8 cellular contexts compared by ENCODE assay signal in the genomic region with DNA sequence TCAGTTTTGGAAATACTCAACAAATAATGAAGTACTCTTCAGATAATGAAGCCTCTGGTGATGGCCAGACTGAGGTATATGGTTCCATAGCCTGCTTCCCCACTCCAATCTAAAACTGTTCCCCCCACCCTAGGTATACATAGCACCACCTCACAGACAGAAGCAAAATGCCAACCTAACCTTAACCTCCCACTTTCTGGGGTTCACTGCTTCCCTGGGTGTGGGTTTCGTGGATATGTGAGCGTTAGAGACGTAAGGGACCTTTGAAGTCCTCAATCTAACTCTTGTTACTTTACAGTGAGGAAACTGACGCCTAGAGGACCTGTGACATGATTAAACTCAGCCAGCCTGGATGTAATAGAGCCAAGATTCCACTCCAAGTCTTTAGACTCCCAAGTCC. TPM values are rescaled to one million over a fixed set of nuclear protein-coding genes. Genes with fewer than 3 reads are reported as not detected.
A peak's percentile ranks its signal among the peaks of the same experiment; 100 is the strongest.
DNase-seq lines count a peak whose midpoint lies in the region; ATAC-seq, FAIRE-seq and TF ChIP-seq lines count a peak whose summit lies in the region.

No MANE protein-coding gene starts in this region.

- H3K4me2 ChIP-seq in DOHH2 (ENCODE audit: low read length) (peak overlapping the region; percentile 81), PC-3 (ENCODE audit: low read length) (peak overlapping the region; percentile 93), H1 (ENCODE audit: insufficient read depth in 1 of 2, low read depth in 2 of 2, low read length in 2 of 2) (peak overlapping the region; percentile 76 to 96), parathyroid adenoma (ENCODE audit: low read length) (peak overlapping the region; percentile 88)

- no peak overlapping the region for H3K23ac ChIP-seq in H1 (ENCODE audit: insufficient read length)

- 80% methylated on average over 4 of the region's 4 CpGs; no CpG with 5 or more reads in 1 of the 2 experiments for WGBS in H1 (ENCODE audit: extremely low coverage in 1 of 2, insufficient coverage in 1 of 2, insufficient read length in 1 of 2, insufficient replicate concordance in 2 of 2, low coverage in 1 of 2, low lambda C conversion rate in 2 of 2, missing lambda C conversion rate in 1 of 2), 2 experiments

- H3K9me3 ChIP-seq in DOHH2 (ENCODE audit: control insufficient read depth, insufficient read depth, low read length) (no peaks in the 10 kb centered on the region), PC-3 (ENCODE audit: low read length) (no peaks in the 10 kb centered on the region), H1 (ENCODE audit: insufficient read depth in 2 of 2, low read depth in 1 of 2, low read length in 1 of 2) (no peaks in the 10 kb centered on the region), parathyroid adenoma (ENCODE audit: control insufficient read depth, low read length) (no peaks in the 10 kb centered on the region)

- H3K9ac ChIP-seq in PC-3 (ENCODE audit: low read length) = 0 out of 2 replicates have a peak overlapping the region, but pooled peaks have one; percentile 85
- no peak overlapping the region for H3K9ac ChIP-seq in H1 (replicated peaks in 1 of 4; ENCODE audit: extremely low read depth in 1 of 4, low read depth in 3 of 4, low read length in 3 of 4)
- peak overlapping the region; percentile 1 for H3K9ac ChIP-seq in parathyroid adenoma

- TF ChIP-seq POLR2A in H1 (IDR thresholded peaks at IDR 0.05; ENCODE audit: control extremely low read depth in 1 of 2, low read depth in 2 of 2, low read length in 2 of 2) = no peak

- no peak overlapping the region for H2BK5ac ChIP-seq in H1 (ENCODE audit: low read depth, low read length)

- no peak overlapping the region for H3K18ac ChIP-seq in H1 (ENCODE audit: extremely low read depth, low read length)

- no peak overlapping the region for H4K5ac ChIP-seq in H1 (ENCODE audit: insufficient read length, low read depth, low read length)

- FAIRE-seq in H1 (lab: Jason Lieb, UNC) (no peak), GM19239 (lab: Jason Lieb, UNC) (no peak)

- CTCF ChIA-PET in PC-3 (lab: Charles Lee) (no interaction called here), H1 (lab: Charles Lee; ENCODE audit: partially characterized antibody) (no interaction called here)

- H3K23me2 ChIP-seq in H1 (ENCODE audit: low read depth, low read length) = peaks cover 11% of the 10 kb centered on the region

- H3K14ac ChIP-seq in H1 (ENCODE audit: insufficient read length) = no peak overlapping the region

- H3K36me3 ChIP-seq in DOHH2 (ENCODE audit: control insufficient read depth, low read length) = peaks cover 31% of the 10 kb centered on the region
- H3K36me3 ChIP-seq in PC-3 (ENCODE audit: low read depth, low read length) = peaks cover 23% of the 10 kb centered on the region
- peaks cover 18 to 44% (median 32%) of the 10 kb centered on the region in 4 experiments for H3K36me3 ChIP-seq in H1 (ENCODE audit: control insufficient read depth in 2 of 4, insufficient read depth in 4 of 4, low read length in 3 of 4)
- H3K36me3 ChIP-seq in parathyroid adenoma (ENCODE audit: control insufficient read depth, insufficient read depth, low read length) = no peaks in the 10 kb centered on the region

- H3K4ac ChIP-seq in H1 (replicated peaks; ENCODE audit: insufficient read length, low read depth, low read length) = no peak overlapping the region

- H3K79me2 ChIP-seq in DOHH2 (ENCODE audit: control insufficient read depth, low read length) (peaks cover 13% of the 10 kb centered on the region), PC-3 (ENCODE audit: low read length) (peaks cover 26% of the 10 kb centered on the region), H1 (ENCODE audit: control insufficient read depth in 1 of 2, insufficient read depth in 2 of 2, low read length in 2 of 2) (peaks cover 0 to 15% of the 10 kb centered on the region in 2 experiments; a peak in 2 of 4 replicates), parathyroid adenoma (peaks cover 44% of the 10 kb centered on the region)

- H4K91ac ChIP-seq in H1 (replicated peaks; ENCODE audit: insufficient read length, low read length) = no peak overlapping the region

- TF ChIP-seq CTCF in DOHH2 (IDR thresholded peaks at IDR 0.05; ENCODE audit: low read depth, low read length, poor library complexity, severe bottlenecking) = no peak
- no peak for TF ChIP-seq CTCF in PC-3 (conservative IDR thresholded peaks at IDR 0.05; ENCODE audit: low read depth, low read length)
- TF ChIP-seq CTCF in H1 (IDR thresholded peaks at IDR 0.05; ENCODE audit: control extremely low read depth in 1 of 3, insufficient read depth in 1 of 3, low read depth in 1 of 3, low read length in 3 of 3) = no peak
- no peak for TF ChIP-seq CTCF in parathyroid adenoma (IDR thresholded peaks at IDR 0.05)

- H3K9me2 ChIP-seq in DOHH2 (replicated peaks; ENCODE audit: control insufficient read depth, low read length) (no peaks in the 10 kb centered on the region), PC-3 (replicated peaks; ENCODE audit: low read length) (no peaks in the 10 kb centered on the region)

- intact Hi-C loops in PC-3 (cut with micrococcal nuclease) = no loop called here

- POLR2A ChIA-PET in PC-3 (lab: Charles Lee; ENCODE audit: unreplicated experiment) (no interaction called here), H1 (lab: Charles Lee; ENCODE audit: partially characterized antibody) (interaction anchor here (0.6 to 3.6 kb wide), 4 partner anchors 10 to 63 kb away, joined by 3 to 22 read pairs (median 5); no protein-coding TSS in a partner anchor)

- TF ChIP-seq EP300 in H1 (IDR thresholded peaks at IDR 0.05; ENCODE audit: borderline replicate concordance in 1 of 2, low read depth in 2 of 2, low read length in 2 of 2) = no peak

- H4K20me1 ChIP-seq in DOHH2 (ENCODE audit: control insufficient read depth, insufficient read depth, low read depth, low read length) (no peaks in the 10 kb centered on the region), PC-3 (ENCODE audit: low read length) (no peaks in the 10 kb centered on the region), H1 (replicated peaks in 1 of 2; ENCODE audit: control insufficient read depth in 1 of 2, insufficient read depth in 2 of 2, low read length in 2 of 2) (peaks cover 8 to 22% of the 10 kb centered on the region in 2 experiments)

- H3K79me1 ChIP-seq in H1 (ENCODE audit: low read depth, low read length) = no peaks in the 10 kb centered on the region; the same call in none of the 2 replicates

- H2AK5ac ChIP-seq in H1 (ENCODE audit: low read depth, low read length) = no peak overlapping the region

- H2AFZ ChIP-seq in PC-3 (ENCODE audit: low read length) (no peak overlapping the region), H1 (ENCODE audit: low read length) (no peak overlapping the region), parathyroid adenoma (no peak overlapping the region)

- no TSS peak for BruUV-seq in PC-3 (replicated peaks; lab: Mats Ljungman, UMichigan)

- no peak overlapping the region for H4K8ac ChIP-seq in H1 (ENCODE audit: extremely low read depth, insufficient read depth, low read length)

- no peak overlapping the region for H2BK15ac ChIP-seq in H1 (ENCODE audit: low read length)

- no peak for ATAC-seq in PC-3

- no peak overlapping the region for H3K56ac ChIP-seq in H1 (replicated peaks; ENCODE audit: insufficient read length, low read depth, low read length)

- no peak overlapping the region for H3K27ac ChIP-seq in DOHH2 (ENCODE audit: low read depth, low read length)
- H3K27ac ChIP-seq in PC-3 (ENCODE audit: low read length) = no peak overlapping the region
- H3K27ac ChIP-seq in H1 (ENCODE audit: low read depth, low read length) = no peak overlapping the region
- H3K27ac ChIP-seq in parathyroid adenoma = peak overlapping the region; percentile 99

- peak overlapping the region; percentile 76 for H3K4me3 ChIP-seq in DOHH2 (ENCODE audit: low read length)
- peak overlapping the region; percentile 89 for H3K4me3 ChIP-seq in PC-3 (ENCODE audit: low read length)
- peak overlapping the region in 2 of 4 experiments; percentile 4 to 77; a peak in 3 of 8 replicates for H3K4me3 ChIP-seq in H1 (ENCODE audit: extremely low read depth in 1 of 4, insufficient read depth in 2 of 4, low read depth in 3 of 4, low read length in 4 of 4)
- H3K4me3 ChIP-seq in parathyroid adenoma (ENCODE audit: low read depth, low read length) = peak overlapping the region; percentile 81

- DNase-seq in PC-3 = no peak
- no peak for DNase-seq in H1 (ENCODE audit: low read depth in 1 of 2, low spot score in 2 of 2)
- DNase-seq in SKM-1 treated with dmso at 0.1 percent for 144 hours (lab: John Stamatoyannopoulos, UW; ENCODE audit: unreplicated experiment) = no peak
- no peak for DNase-seq in GM19239 (ENCODE audit: insufficient read length, low spot score)
- DNase-seq in NCI-H2081 treated with DMSO at 0.1 percent for 48 hours (lab: John Stamatoyannopoulos, UW) = no peak
- DNase-seq in NK-92 treated with Interleukin-12 subunit alpha and Interleukin-12 subunit beta, amount 100 ng/mL, for 24 hours (lab: John Stamatoyannopoulos, UW) = no peak

- H2BK20ac ChIP-seq in H1 (ENCODE audit: low read length) = no peak overlapping the region

- TF ChIP-seq RAD21 in H1 (IDR thresholded peaks at IDR 0.05 in 1 of 2, conservative IDR thresholded peaks at IDR 0.05 in 1 of 2; ENCODE audit: low read depth in 2 of 2, low read length in 2 of 2) = no peak

- no peak overlapping the region for H2BK12ac ChIP-seq in H1 (ENCODE audit: low read depth, low read length)

- no peak overlapping the region for H2BK120ac ChIP-seq in H1 (replicated peaks; ENCODE audit: low read depth, low read length)

- H3K4me1 ChIP-seq in DOHH2 (ENCODE audit: control insufficient read depth, low read length) (peaks cover 19% of the 10 kb centered on the region), PC-3 (ENCODE audit: insufficient read depth, low read length) (peaks cover 13% of the 10 kb centered on the region), H1 (replicated peaks in 1 of 4; ENCODE audit: control insufficient read depth in 3 of 4, insufficient read depth in 4 of 4, low read length in 3 of 4) (peaks cover 5 to 11% (median 9%) of the 10 kb centered on the region in 4 experiments), parathyroid adenoma (peaks cover 60% of the 10 kb centered on the region)

- no peaks in the 10 kb centered on the region for H3F3A ChIP-seq in DOHH2 (ENCODE audit: control insufficient read depth, insufficient read depth)
- no peaks in the 10 kb centered on the region for H3F3A ChIP-seq in PC-3 (ENCODE audit: low read length, unreplicated experiment)

- H3K27me3 ChIP-seq in DOHH2 (ENCODE audit: control insufficient read depth, low read length) (no peaks in the 10 kb centered on the region), PC-3 (ENCODE audit: low read length) (no peaks in the 10 kb centered on the region), H1 (replicated peaks in 1 of 4; ENCODE audit: control insufficient read depth in 3 of 4, extremely low read depth in 1 of 4, insufficient read depth in 3 of 4, low read length in 3 of 4) (peaks cover 0 to 8% (median under 1%) of the 10 kb centered on the region in 4 experiments; a peak in 1 of 7 replicates), parathyroid adenoma (ENCODE audit: control insufficient read depth, insufficient read depth, low read length) (no peaks in the 10 kb centered on the region)

RNA-seq across cellular contexts. Expression of a gene that starts 1.4 kb away (rescaled TPM):
- 42.7 and 59.1 TPM in 2 replicates for total RNA-seq in PC-3 (2014; rRNA removed)
- total RNA-seq in H1 (2021; fragmentation: NEBNext Ultra II Directional; extraction: Animal tissue kit (Norgen Biotek cat#: 25700)) = 28.3 and 29.5 TPM in 2 replicates
- polyA plus RNA-seq in H1 (2011; rRNA removed) = 65.5 and 83.6 TPM in 2 replicates
- 30.5 TPM for polyA plus RNA-seq in H1 (2011; cell fraction: cytosol; rRNA removed)
- polyA plus RNA-seq in H1 (2011; cell fraction: nucleus; rRNA removed) = 48.6 TPM
- 22.3 to 41.5 TPM (median 36.1 TPM) in 4 replicates for polyA plus RNA-seq in H1 (2012, experiment 1 of 2)
- 36.4 TPM for polyA plus RNA-seq in H1 (2012, experiment 2 of 2)
- polyA plus RNA-seq in H1 (2013, experiment 1 of 2) = 36.4 TPM
- polyA plus RNA-seq in H1 (2013, experiment 2 of 2) = 40.7 TPM
- 19.9 and 26.2 TPM in 2 replicates for polyA minus RNA-seq in H1 (2011; rRNA and poly(A)+ RNA removed)
- 20.5 TPM for polyA minus RNA-seq in H1 (2011; cell fraction: cytosol; rRNA and poly(A)+ RNA removed)
- polyA minus RNA-seq in H1 (2011; cell fraction: nucleus; rRNA and poly(A)+ RNA removed) = 23.4 TPM

RNA-seq across cellular contexts. Expression of a gene that starts 34.7 kb away (rescaled TPM):
- 112 and 119 TPM in 2 replicates for total RNA-seq in PC-3 (2014; rRNA removed)
- total RNA-seq in H1 (2021; fragmentation: NEBNext Ultra II Directional; extraction: Animal tissue kit (Norgen Biotek cat#: 25700)) = 127 and 144 TPM in 2 replicates
- polyA plus RNA-seq in H1 (2011; rRNA removed) = 98.7 and 213 TPM in 2 replicates
- 143 TPM for polyA plus RNA-seq in H1 (2011; cell fraction: cytosol; rRNA removed)
- 390 TPM for polyA plus RNA-seq in H1 (2011; cell fraction: nucleus; rRNA removed)
- polyA plus RNA-seq in H1 (2012, experiment 1 of 2) = 65.5 to 111 TPM (median 109 TPM) in 4 replicates
- 172 TPM for polyA plus RNA-seq in H1 (2012, experiment 2 of 2)
- polyA plus RNA-seq in H1 (2013, experiment 1 of 2) = 204 TPM
- polyA plus RNA-seq in H1 (2013, experiment 2 of 2) = 195 TPM
- polyA minus RNA-seq in H1 (2011; rRNA and poly(A)+ RNA removed) = 51.2 and 71.3 TPM in 2 replicates
- 118 TPM for polyA minus RNA-seq in H1 (2011; cell fraction: cytosol; rRNA and poly(A)+ RNA removed)
- polyA minus RNA-seq in H1 (2011; cell fraction: nucleus; rRNA and poly(A)+ RNA removed) = 98.3 TPM

Comparison
In these comparisons a context has a peak if more than half of its experiments do, and no peak if none do; other contexts are left out.
1. H3K9ac ChIP-seq: peak in PC-3 (single experiment) and parathyroid adenoma (single experiment); none in H1 (0 of 4).
2. Peak in every context shown above with its lines, with median percentiles within 50 percentile points of each other: H3K4me2 ChIP-seq.